In genomic region chr9:120894404-120895226, GRCh38 we compare ENCODE assay signal across 9 cellular contexts. TPM values are rescaled to one million over a fixed set of nuclear protein-coding genes. Genes with fewer than 3 reads are reported as not detected.
A peak's percentile ranks its signal among the peaks of the same experiment; 100 is the strongest.
DNase-seq lines count a peak whose midpoint lies in the region; ATAC-seq and TF ChIP-seq lines count a peak whose summit lies in the region.
"Had no signal": no experiment of that assay in that cellular context is flagged by ENCODE, and none has a peak within 500 bp of the region (broad histone marks: within the 10 kb centered on the region; RNA-seq: fewer than 3 reads in every experiment).

No MANE protein-coding gene starts in this region.

- no peaks in the 10 kb centered on the region for H3K27me3 Mint-ChIP-seq in activated CD4-positive, alpha-beta memory T cell treated with anti-CD3 and anti-CD28 coated beads for 36 hours

- TF ChIP-seq EP300 in gastroesophageal sphincter (IDR thresholded peaks at IDR 0.05) = no peak

- 11 to 17% methylated on average over 8 of the region's 63 CpGs for WGBS in gastroesophageal sphincter (ENCODE audit: low coverage in 1 of 2), 2 donors

- H3K36me3 ChIP-seq in gastroesophageal sphincter = no peaks in the 10 kb centered on the region
- H3K36me3 ChIP-seq in rectal smooth muscle tissue (ENCODE audit: control insufficient read depth, insufficient read depth, low read length) = no peaks in the 10 kb centered on the region
- no peaks in the 10 kb centered on the region for H3K36me3 ChIP-seq in PC-3 (ENCODE audit: low read depth, low read length)

- H3K4me3 ChIP-seq in gastroesophageal sphincter = peak overlapping the region; percentile 7 to 50
- H3K4me3 ChIP-seq in rectal smooth muscle tissue (ENCODE audit: low read length) = peak overlapping the region; percentile 43
- H3K4me3 ChIP-seq in PC-3 (ENCODE audit: low read length) = no peak overlapping the region

- H3K79me2 ChIP-seq in PC-3 (ENCODE audit: low read length) = no peaks in the 10 kb centered on the region

- no peak overlapping the region for H2AFZ ChIP-seq in PC-3 (ENCODE audit: low read length)

- intact Hi-C loops in activated CD4-positive, alpha-beta memory T cell treated with anti-CD3 and anti-CD28 coated beads for 36 hours (cut with micrococcal nuclease) = loop anchor here (5.0 kb wide), 1 partner anchor 137 kb away; no protein-coding TSS in a partner anchor
- intact Hi-C loops in PC-3 (cut with micrococcal nuclease) = no loop called here

- H3K4me1 ChIP-seq in gastroesophageal sphincter = peaks cover 0 to 76% (median 8%) of the 10 kb centered on the region in 3 donors
- H3K4me1 ChIP-seq in rectal smooth muscle tissue (ENCODE audit: control insufficient read depth, insufficient read depth, low read length) = peaks cover 4% of the 10 kb centered on the region
- H3K4me1 ChIP-seq in PC-3 (ENCODE audit: insufficient read depth, low read length) = peaks cover 21% of the 10 kb centered on the region

- POLR2A ChIA-PET in activated CD4-positive, alpha-beta memory T cell treated with anti-CD3 and anti-CD28 coated beads for 36 hours (lab: Charles Lee) = interaction anchor here (0.6 to 5.3 kb wide), 8 partner anchors 9 to 50 kb away, joined by 3 to 97 read pairs (median 8); partner anchors contain the start of gene TRAF1
- POLR2A ChIA-PET in PC-3 (lab: Charles Lee; ENCODE audit: unreplicated experiment) = no interaction called here

- H3K4me3 Mint-ChIP-seq in activated CD4-positive, alpha-beta memory T cell treated with anti-CD3 and anti-CD28 coated beads for 36 hours = no peak overlapping the region

- no peaks in the 10 kb centered on the region for H4K20me1 ChIP-seq in PC-3 (ENCODE audit: low read length)

- TF ChIP-seq CTCF in gastroesophageal sphincter (IDR thresholded peaks at IDR 0.05) (peak in 2 of 4 experiments; percentile 5 to 36), PC-3 (conservative IDR thresholded peaks at IDR 0.05; ENCODE audit: low read depth, low read length) (no peak)

- H3K27me3 ChIP-seq in gastroesophageal sphincter (no peaks in the 10 kb centered on the region), rectal smooth muscle tissue (ENCODE audit: control insufficient read depth, insufficient read depth, low read length) (no peaks in the 10 kb centered on the region), PC-3 (ENCODE audit: low read length) (no peaks in the 10 kb centered on the region)

- H3K9me2 ChIP-seq in PC-3 (replicated peaks; ENCODE audit: low read length) = no peaks in the 10 kb centered on the region

- no peaks in the 10 kb centered on the region for H3K9me3 Mint-ChIP-seq in activated CD4-positive, alpha-beta memory T cell treated with anti-CD3 and anti-CD28 coated beads for 36 hours

- peak overlapping the region; percentile 33 for H3K27ac Mint-ChIP-seq in activated CD4-positive, alpha-beta memory T cell treated with anti-CD3 and anti-CD28 coated beads for 36 hours

- DNase-seq in EH (ENCODE audit: low read depth) = peak; percentile 41
- no peak for DNase-seq in activated CD4-positive, alpha-beta memory T cell treated with anti-CD3 and anti-CD28 coated beads for 36 hours
- DNase-seq in PC-3 = no peak
- DNase-seq in NCI-H2107 treated with DMSO at 0.1 percent for 48 hours (lab: John Stamatoyannopoulos, UW; ENCODE audit: unreplicated experiment) = no peak
- no peak for DNase-seq in erythroblast (lab: John Stamatoyannopoulos, UW)
- DNase-seq: NCI-H1436 had no signal

- H3F3A ChIP-seq in PC-3 (ENCODE audit: low read length, unreplicated experiment) = no peaks in the 10 kb centered on the region

- H3K9me3 ChIP-seq in gastroesophageal sphincter (no peaks in the 10 kb centered on the region), PC-3 (ENCODE audit: low read length) (no peaks in the 10 kb centered on the region)

- no peak overlapping the region for H3K4me2 ChIP-seq in PC-3 (ENCODE audit: low read length)

- H3K9ac ChIP-seq in rectal smooth muscle tissue (ENCODE audit: low read length) (peak overlapping the region; percentile 32), PC-3 (ENCODE audit: low read length) (no peak overlapping the region)

- ATAC-seq in gastroesophageal sphincter = peak; percentile 79
- no peak for ATAC-seq in PC-3
- ATAC-seq in GM18520 (IDR thresholded peaks at IDR 0.05; ENCODE audit: unreplicated experiment) = no peak

- H3K36me3 Mint-ChIP-seq in activated CD4-positive, alpha-beta memory T cell treated with anti-CD3 and anti-CD28 coated beads for 36 hours = peaks cover 22% of the 10 kb centered on the region

- H3K4me1 Mint-ChIP-seq in activated CD4-positive, alpha-beta memory T cell treated with anti-CD3 and anti-CD28 coated beads for 36 hours (ENCODE audit: low read depth) = peaks cover 80% of the 10 kb centered on the region

- BruUV-seq in PC-3 (replicated peaks; lab: Mats Ljungman, UMichigan) = no TSS peak

- H3K27ac ChIP-seq in gastroesophageal sphincter = peak overlapping the region; percentile 31 to 90 (median 83)
- peak overlapping the region; percentile 27 for H3K27ac ChIP-seq in rectal smooth muscle tissue (ENCODE audit: low read depth, low read length)
- no peak overlapping the region for H3K27ac ChIP-seq in PC-3 (ENCODE audit: low read length)

- TF ChIP-seq POLR2A in gastroesophageal sphincter (IDR thresholded peaks at IDR 0.05) (no peak), erythroblast (IDR thresholded peaks at IDR 0.05; ENCODE audit: low read length) (no peak)

- CTCF ChIA-PET in activated CD4-positive, alpha-beta memory T cell treated with anti-CD3 and anti-CD28 coated beads for 36 hours (lab: Charles Lee) = interaction anchor here (0.6 kb wide), 2 partner anchors 51 to 137 kb away, joined by 4 to 5 read pairs; no protein-coding TSS in a partner anchor
- CTCF ChIA-PET in PC-3 (lab: Charles Lee) = no interaction called here

RNA-seq across cellular contexts. Expression of gene PHF19, which starts 17.6 kb away (rescaled TPM):
- total RNA-seq in activated CD4-positive, alpha-beta memory T cell treated with anti-CD3 and anti-CD28 coated beads for 36 hours = 100 to 1,000 TPM; 183 to 189 TPM
- total RNA-seq in gastroesophageal sphincter = 10 to 100 TPM; 27.0 to 82.5 (median 54.3) TPM
- total RNA-seq in PC-3 (2014; rRNA removed) = 101 and 104 TPM in 2 replicates

RNA-seq across cellular contexts. Expression of gene TRAF1, which starts 32.0 kb away (rescaled TPM):
- total RNA-seq in activated CD4-positive, alpha-beta memory T cell treated with anti-CD3 and anti-CD28 coated beads for 36 hours = 100 to 1,000 TPM; 124 TPM
- total RNA-seq in gastroesophageal sphincter (10 to 100 TPM in 1 of 4 donors, 1 to 10 TPM in 3; 1.2 to 14.3 (median 7.1) TPM), PC-3 (2014; rRNA removed) (0.15 and 0.29 TPM in 2 replicates)

RNA-seq across cellular contexts. Expression of gene PSMD5, which starts 51.9 kb away (rescaled TPM):
- 10 to 100 TPM; 69.7 to 71.0 TPM for total RNA-seq in activated CD4-positive, alpha-beta memory T cell treated with anti-CD3 and anti-CD28 coated beads for 36 hours
- total RNA-seq in gastroesophageal sphincter (10 to 100 TPM; 26.8 to 42.8 (median 33.2) TPM), PC-3 (2014; rRNA removed) (19.1 and 23.4 TPM in 2 replicates)

Comparison
In these comparisons a context has a peak if more than half of its experiments do, and no peak if none do; other contexts are left out.
1. RNA of gene TRAF1, which starts 32.0 kb away (total RNA-seq): 124 TPM in activated CD4-positive, alpha-beta memory T cell treated with anti-CD3 and anti-CD28 coated beads for 36 hours; 1.2 to 14.3 TPM in gastroesophageal sphincter and 0.15 to 0.29 TPM in PC-3; every median in the first group is over 4 times any median in the second.